23 cellular contexts compared by ENCODE assay signal in the genomic region with DNA sequence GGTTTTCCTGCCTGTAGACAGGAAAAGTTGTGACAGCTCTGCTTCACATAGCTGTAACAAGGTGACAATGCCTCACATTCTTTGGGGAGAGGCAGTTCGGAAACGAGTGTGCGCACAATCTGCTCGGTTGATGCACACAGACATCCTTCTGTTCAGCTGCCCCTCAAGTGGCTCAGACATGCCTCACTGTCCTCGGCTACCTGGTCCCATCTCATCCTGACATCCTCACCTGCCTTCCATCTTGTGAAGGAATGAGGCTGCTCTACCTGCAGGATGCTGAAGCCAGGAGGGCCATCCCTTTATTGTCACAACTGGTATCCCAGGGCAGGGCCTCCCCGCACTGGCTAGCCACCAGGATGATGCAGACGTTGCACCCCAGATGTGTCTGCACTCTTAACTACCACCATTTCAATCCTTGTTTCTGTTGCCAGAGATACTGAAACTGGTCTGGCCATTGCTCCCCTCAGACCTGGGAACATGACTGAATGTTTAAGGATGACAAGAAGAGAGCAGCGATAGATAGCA.
"Had no signal": no experiment of that assay in that cellular context is flagged by ENCODE, and none has a peak within 500 bp of the region (broad histone marks: within the 10 kb centered on the region; RNA-seq: fewer than 3 reads in every experiment).

No MANE protein-coding gene starts in this region.

- H3K27me3 Mint-ChIP-seq: activated CD4-positive, alpha-beta memory T cell treated with anti-CD3 and anti-CD28 coated beads for 36 hours; activated CD4-positive, alpha-beta T cell treated with anti-CD3 and anti-CD28 coated beads, Interleukin-2, amount 10 ng/mL, durations not matched to agents 7 days and 5 days; activated naive CD8-positive, alpha-beta T cell; T-cell had no signal

- H3K27me3 ChIP-seq: cardiac muscle cell had no signal

- H3K9me3 Mint-ChIP-seq: activated CD4-positive, alpha-beta memory T cell treated with anti-CD3 and anti-CD28 coated beads for 36 hours; activated CD4-positive, alpha-beta T cell treated with anti-CD3 and anti-CD28 coated beads, Interleukin-2, amount 10 ng/mL, durations not matched to agents 7 days and 5 days; activated T-helper 1 cell treated with anti-CD3 and anti-CD28 coated beads, Interleukin-12 subunit alpha, Interleukin-12 subunit beta, Interleukin-2, Interleukin-4 antibody, amounts not matched to agents 30 ng/mL and 10 ng/mL and 1 ng/mL, durations not matched to agents 14 hours and 24 hours and 36 hours; brain; T-cell had no signal

- H3K4me3 ChIP-seq: cardiac muscle cell, PC-9, SK-N-MC had no signal

- ATAC-seq: T-cell had no signal

- H3K4me1 Mint-ChIP-seq: activated CD4-positive, alpha-beta T cell treated with anti-CD3 and anti-CD28 coated beads, Interleukin-2, amount 10 ng/mL, durations not matched to agents 7 days and 5 days; T-cell had no signal

- H3K4me3 Mint-ChIP-seq: activated CD4-positive, alpha-beta memory T cell treated with anti-CD3 and anti-CD28 coated beads for 36 hours; activated CD4-positive, alpha-beta T cell treated with anti-CD3 and anti-CD28 coated beads, Interleukin-2, amount 10 ng/mL, durations not matched to agents 7 days and 5 days; activated naive CD8-positive, alpha-beta T cell; activated T-helper 1 cell treated with anti-CD3 and anti-CD28 coated beads, Interleukin-12 subunit alpha, Interleukin-12 subunit beta, Interleukin-2, Interleukin-4 antibody, amounts not matched to agents 30 ng/mL and 10 ng/mL and 1 ng/mL, durations not matched to agents 14 hours and 24 hours and 36 hours; brain; T-cell had no signal

- H3K27ac Mint-ChIP-seq: activated CD4-positive, alpha-beta memory T cell treated with anti-CD3 and anti-CD28 coated beads for 36 hours; activated CD4-positive, alpha-beta T cell treated with anti-CD3 and anti-CD28 coated beads, Interleukin-2, amount 10 ng/mL, durations not matched to agents 7 days and 5 days; activated naive CD8-positive, alpha-beta T cell; activated T-helper 1 cell treated with anti-CD3 and anti-CD28 coated beads, Interleukin-12 subunit alpha, Interleukin-12 subunit beta, Interleukin-2, Interleukin-4 antibody, amounts not matched to agents 30 ng/mL and 10 ng/mL and 1 ng/mL, durations not matched to agents 14 hours and 24 hours and 36 hours had no signal

- DNase-seq: activated CD4-positive, alpha-beta memory T cell treated with anti-CD3 and anti-CD28 coated beads for 36 hours; activated CD4-positive, alpha-beta T cell treated with anti-CD3 and anti-CD28 coated beads, Interleukin-2, amount 10 ng/mL, durations not matched to agents 7 days and 5 days; activated CD4-positive, CD25-positive, alpha-beta regulatory T cell; activated CD8-positive, alpha-beta memory T cell treated with anti-CD3 and anti-CD28 coated beads, Interleukin-2, amount 50 U/mL, for 4 hours; activated effector memory CD4-positive, alpha-beta T cell treated with Interleukin-2 at 50 U/mL for 16 hours; activated naive CD4-positive, alpha-beta T cell treated with Interleukin-2 at 50 U/mL for 16 hours; amygdala; Kasumi-1; KBM-7; NCI-H1105 treated with DMSO at 0.1 percent for 48 hours; NCI-H1436 treated with DMSO at 0.1 percent for 48 hours; NCI-H187; NCI-H2081; NCI-H510A treated with DMSO at 0.1 percent for 48 hours; NCI-H69; PC-9; T-cell had no signal

- FAIRE-seq: astrocyte had no signal
